Comparison of ENCODE assay signal across 29 cellular contexts in the genomic region with DNA sequence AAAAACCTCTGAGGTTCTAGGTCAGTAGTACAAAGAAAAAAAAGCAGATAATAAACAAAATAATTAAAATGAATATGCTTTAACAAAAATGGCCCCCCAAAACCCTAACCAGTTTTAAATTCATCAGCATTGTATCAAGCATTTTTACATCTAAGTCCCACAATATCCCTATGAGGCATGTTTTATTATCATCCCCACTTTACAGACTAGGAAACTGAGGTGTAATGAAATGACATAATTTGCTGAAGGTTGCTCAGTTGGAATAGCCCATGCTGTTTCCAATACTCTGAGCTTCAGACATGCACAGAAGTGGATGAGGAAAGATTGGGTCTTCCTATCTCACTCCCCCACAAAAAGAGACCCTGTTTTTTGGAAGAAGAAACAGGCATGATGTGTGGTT.
"Had no signal": no experiment of that assay in that cellular context is flagged by ENCODE, and none has a peak within 500 bp of the region (broad histone marks: within the 10 kb centered on the region; RNA-seq: fewer than 3 reads in every experiment).

No MANE protein-coding gene starts in this region.

- H3K9me3 Mint-ChIP-seq: activated CD4-positive, alpha-beta memory T cell treated with anti-CD3 and anti-CD28 coated beads for 36 hours; activated CD4-positive, alpha-beta T cell treated with anti-CD3 and anti-CD28 coated beads, Interleukin-2, amount 10 ng/mL, durations not matched to agents 24 days and 14 days; activated naive CD4-positive, alpha-beta T cell treated with anti-CD3 and anti-CD28 coated beads for 36 hours; activated naive CD4-positive, alpha-beta T cell treated with anti-CD3 and anti-CD28 coated beads, Interleukin-2, amount 50 U/mL, for 24 hours; activated naive CD8-positive, alpha-beta T cell treated with anti-CD3 and anti-CD28 coated beads, Interleukin-2, amount 10 ng/mL, durations not matched to agents 7 days and 5 days; activated T-helper 1 cell treated with anti-CD3 and anti-CD28 coated beads, Interleukin-12 subunit alpha, Interleukin-12 subunit beta, Interleukin-2, Interleukin-4 antibody, amounts not matched to agents 30 ng/mL and 10 ng/mL and 1 ng/mL, durations not matched to agents 14 hours and 24 hours and 36 hours; activated T-helper 2 cell treated with anti-CD3 and anti-CD28 coated beads, Interferon-gamma antibody, Interleukin-2, Interleukin-4, amounts not matched to agents 10 μg/mL and 5 μg/mL and 100 μg/mL, durations not matched to agents 14 hours and 24 hours and 36 hours; central memory CD8-positive, alpha-beta T cell had no signal

- DNase-seq: activated CD4-positive, alpha-beta memory T cell treated with anti-CD3 and anti-CD28 coated beads for 36 hours; activated CD4-positive, alpha-beta T cell treated with anti-CD3 and anti-CD28 coated beads for 36 hours; activated CD4-positive, alpha-beta T cell treated with anti-CD3 and anti-CD28 coated beads, Interleukin-2, amount 10 ng/mL, durations not matched to agents 24 days and 14 days; activated CD4-positive, CD25-positive, alpha-beta regulatory T cell; activated CD4-positive, CD25-positive, alpha-beta regulatory T cell treated with anti-CD3 and anti-CD28 coated beads, Interleukin-2, amount 50 U/mL, for 72 hours; activated CD8-positive, alpha-beta memory T cell treated with anti-CD3 and anti-CD28 coated beads, Interleukin-2, amount 10 ng/mL, durations not matched to agents 7 days and 5 days; activated CD8-positive, alpha-beta memory T cell treated with anti-CD3 and anti-CD28 coated beads, Interleukin-2, amount 50 U/mL, for 4 hours; activated CD8-positive, alpha-beta T cell treated with anti-CD3 and anti-CD28 coated beads, Interleukin-2, amount 10 ng/mL, durations not matched to agents 7 days and 5 days; activated effector memory CD4-positive, alpha-beta T cell treated with anti-CD3 and anti-CD28 coated beads, Interleukin-2, amount 50 U/mL, for 16 hours; activated naive CD4-positive, alpha-beta T cell treated with anti-CD3 and anti-CD28 coated beads for 36 hours; activated naive CD8-positive, alpha-beta T cell treated with anti-CD3 and anti-CD28 coated beads, Interleukin-2, amount 10 ng/mL, durations not matched to agents 7 days and 5 days; activated T-cell treated with anti-CD3 and anti-CD28 coated beads, Interleukin-2, amount 50 U/mL, for 1 hour; activated T-cell treated with anti-CD3 and anti-CD28 coated beads, Interleukin-2, amount 50 U/mL, for 48 hours; amniotic stem cell; anterior cingulate cortex; brain microvascular endothelial cell; dermis blood vessel endothelial cell; effector CD4-positive, alpha-beta T cell; esophagus squamous epithelium; foreskin melanocyte; heart right ventricle; T-helper 9 cell had no signal

- ATAC-seq: activated CD4-positive, alpha-beta T cell treated with anti-CD3 and anti-CD28 coated beads for 36 hours; activated CD8-positive, alpha-beta memory T cell treated with anti-CD3 and anti-CD28 coated beads, Interleukin-2, amount 10 ng/mL, durations not matched to agents 7 days and 5 days; activated CD8-positive, alpha-beta T cell treated with anti-CD3 and anti-CD28 coated beads, Interleukin-2, amount 10 ng/mL, durations not matched to agents 7 days and 5 days; gastroesophageal sphincter; heart right ventricle had no signal

- H3K27me3 Mint-ChIP-seq: activated CD4-positive, alpha-beta memory T cell treated with anti-CD3 and anti-CD28 coated beads for 36 hours; activated CD4-positive, alpha-beta T cell treated with anti-CD3 and anti-CD28 coated beads for 36 hours; activated CD4-positive, alpha-beta T cell treated with anti-CD3 and anti-CD28 coated beads, Interleukin-2, amount 10 ng/mL, durations not matched to agents 24 days and 14 days; activated CD8-positive, alpha-beta memory T cell treated with anti-CD3 and anti-CD28 coated beads, Interleukin-2, amount 10 ng/mL, durations not matched to agents 7 days and 5 days; activated naive CD4-positive, alpha-beta T cell treated with anti-CD3 and anti-CD28 coated beads, Interleukin-2, amount 50 U/mL, for 24 hours; activated naive CD8-positive, alpha-beta T cell treated with anti-CD3 and anti-CD28 coated beads, Interleukin-2, amount 10 ng/mL, durations not matched to agents 7 days and 5 days; central memory CD8-positive, alpha-beta T cell had no signal

- H3K27ac ChIP-seq: brain microvascular endothelial cell, coronary artery, epithelial cell of prostate, esophagus squamous epithelium, gastroesophageal sphincter, heart right ventricle had no signal

- H3K4me3 Mint-ChIP-seq: activated CD4-positive, alpha-beta memory T cell treated with anti-CD3 and anti-CD28 coated beads for 36 hours; activated CD4-positive, alpha-beta T cell treated with anti-CD3 and anti-CD28 coated beads for 36 hours; activated CD4-positive, alpha-beta T cell treated with anti-CD3 and anti-CD28 coated beads, Interleukin-2, amount 10 ng/mL, durations not matched to agents 24 days and 14 days; activated CD8-positive, alpha-beta memory T cell treated with anti-CD3 and anti-CD28 coated beads, Interleukin-2, amount 10 ng/mL, durations not matched to agents 7 days and 5 days; activated CD8-positive, alpha-beta T cell treated with anti-CD3 and anti-CD28 coated beads, Interleukin-2, amount 10 ng/mL, durations not matched to agents 7 days and 5 days; activated naive CD4-positive, alpha-beta T cell treated with anti-CD3 and anti-CD28 coated beads for 36 hours; activated naive CD4-positive, alpha-beta T cell treated with anti-CD3 and anti-CD28 coated beads, Interleukin-2, amount 50 U/mL, for 24 hours; activated naive CD8-positive, alpha-beta T cell treated with anti-CD3 and anti-CD28 coated beads, Interleukin-2, amount 10 ng/mL, durations not matched to agents 7 days and 5 days; activated T-helper 1 cell treated with anti-CD3 and anti-CD28 coated beads, Interleukin-12 subunit alpha, Interleukin-12 subunit beta, Interleukin-2, Interleukin-4 antibody, amounts not matched to agents 30 ng/mL and 10 ng/mL and 1 ng/mL, durations not matched to agents 14 hours and 24 hours and 36 hours; central memory CD8-positive, alpha-beta T cell had no signal

- H3K4me3 ChIP-seq: coronary artery, esophagus squamous epithelium, gastroesophageal sphincter, heart right ventricle had no signal

- H3K4me1 ChIP-seq: esophagus squamous epithelium had no signal

- H3K36me3 ChIP-seq: brain microvascular endothelial cell, esophagus squamous epithelium, gastroesophageal sphincter, heart right ventricle had no signal

- H3K27ac Mint-ChIP-seq: activated CD4-positive, alpha-beta memory T cell treated with anti-CD3 and anti-CD28 coated beads for 36 hours; activated CD4-positive, alpha-beta T cell treated with anti-CD3 and anti-CD28 coated beads for 36 hours; activated CD4-positive, alpha-beta T cell treated with anti-CD3 and anti-CD28 coated beads, Interleukin-2, amount 10 ng/mL, durations not matched to agents 24 days and 14 days; activated CD8-positive, alpha-beta memory T cell treated with anti-CD3 and anti-CD28 coated beads, Interleukin-2, amount 10 ng/mL, durations not matched to agents 7 days and 5 days; activated CD8-positive, alpha-beta T cell treated with anti-CD3 and anti-CD28 coated beads, Interleukin-2, amount 10 ng/mL, durations not matched to agents 7 days and 5 days; activated naive CD4-positive, alpha-beta T cell treated with anti-CD3 and anti-CD28 coated beads for 36 hours; activated T-helper 1 cell treated with anti-CD3 and anti-CD28 coated beads, Interleukin-12 subunit alpha, Interleukin-12 subunit beta, Interleukin-2, Interleukin-4 antibody, amounts not matched to agents 30 ng/mL and 10 ng/mL and 1 ng/mL, durations not matched to agents 14 hours and 24 hours and 36 hours; activated T-helper 2 cell treated with anti-CD3 and anti-CD28 coated beads, Interferon-gamma antibody, Interleukin-2, Interleukin-4, amounts not matched to agents 10 μg/mL and 5 μg/mL and 100 μg/mL, durations not matched to agents 14 hours and 24 hours and 36 hours had no signal

- H3K27me3 ChIP-seq: brain microvascular endothelial cell had no signal

- H3K9me3 ChIP-seq: esophagus squamous epithelium, gastroesophageal sphincter, heart right ventricle had no signal
